ENCODE assay signal across 10 cellular contexts in the genomic region with DNA sequence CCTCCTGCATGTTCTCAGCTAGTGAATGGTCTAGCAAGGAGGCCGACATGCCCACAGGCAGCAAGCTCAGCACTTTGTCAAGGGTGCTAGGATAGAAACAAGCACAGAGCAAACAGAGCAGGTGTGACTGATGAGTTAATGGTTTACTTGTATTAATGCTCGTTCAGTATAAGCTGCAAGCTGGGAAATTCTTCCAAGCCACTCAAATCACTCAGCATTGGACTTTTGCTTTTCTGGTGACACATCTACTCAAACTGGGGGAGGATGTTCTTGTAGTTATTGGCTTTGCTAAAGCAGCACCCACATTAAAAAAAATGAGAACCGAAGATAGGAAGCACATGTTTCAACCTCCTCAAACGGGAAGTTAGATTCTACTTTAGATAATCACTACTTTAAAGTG. TPM values are rescaled to one million over a fixed set of nuclear protein-coding genes. Genes with fewer than 3 reads are reported as not detected.
A peak's percentile ranks its signal among the peaks of the same experiment; 100 is the strongest.
DNase-seq lines count a peak whose midpoint lies in the region; ATAC-seq and TF ChIP-seq lines count a peak whose summit lies in the region.
"Had no signal": no experiment of that assay in that cellular context is flagged by ENCODE, and none has a peak within 500 bp of the region (broad histone marks: within the 10 kb centered on the region; RNA-seq: fewer than 3 reads in every experiment).

No MANE protein-coding gene starts in this region.

- H3K27ac ChIP-seq in upper lobe of left lung, result peak overlapping the region in 3 of 4 donors; percentile 40 to 83 (median 55)
- H3K27ac ChIP-seq in psoas muscle, result no peak overlapping the region

- H3K4me3 Mint-ChIP-seq in activated naive CD8-positive, alpha-beta T cell treated with anti-CD3 and anti-CD28 coated beads for 36 hours, result no peak overlapping the region
- H3K4me3 Mint-ChIP-seq: neural crest cell had no signal

- H3K4me1 ChIP-seq in upper lobe of left lung (peaks cover 64 to 80% (median 71%) of the 10 kb centered on the region in 4 donors), psoas muscle (no peaks in the 10 kb centered on the region)

- TF ChIP-seq CTCF in upper lobe of left lung (IDR thresholded peaks at IDR 0.05) (no peak), psoas muscle (IDR thresholded peaks at IDR 0.05) (no peak)

- H3K36me3 Mint-ChIP-seq in activated naive CD8-positive, alpha-beta T cell treated with anti-CD3 and anti-CD28 coated beads for 36 hours, result peaks cover 50% of the 10 kb centered on the region

- H3K9me3 ChIP-seq in upper lobe of left lung (no peaks in the 10 kb centered on the region), psoas muscle (no peaks in the 10 kb centered on the region)

- peaks cover 36% of the 10 kb centered on the region for H3K4me1 Mint-ChIP-seq in activated naive CD8-positive, alpha-beta T cell treated with anti-CD3 and anti-CD28 coated beads for 36 hours

- TF ChIP-seq EP300 in upper lobe of left lung (IDR thresholded peaks at IDR 0.05), result peak in 1 of 4 donors; percentile 81

- intact Hi-C loops in psoas muscle (cut with DNase I), result no loop called here

- H3K27me3 Mint-ChIP-seq in activated naive CD8-positive, alpha-beta T cell treated with anti-CD3 and anti-CD28 coated beads for 36 hours, result no peaks in the 10 kb centered on the region

- H3K36me3 ChIP-seq in upper lobe of left lung (no peaks in the 10 kb centered on the region), psoas muscle (ENCODE audit: insufficient read depth in 1 of 2, low read depth in 1 of 2) (no peaks in the 10 kb centered on the region)

- WGBS in upper lobe of left lung, 2 donors, result 21 to 30% methylated on average over 4 of the region's 4 CpGs
- WGBS in psoas muscle, 3 donors, result 61 to 70% (median 65%) methylated on average over 4 of the region's 4 CpGs

- H3K4me3 ChIP-seq in upper lobe of left lung (no peak overlapping the region), psoas muscle (no peak overlapping the region)

- TF ChIP-seq POLR2A in upper lobe of left lung (IDR thresholded peaks at IDR 0.05), result no peak

- H3K27me3 ChIP-seq in upper lobe of left lung, result no peaks in the 10 kb centered on the region
- H3K27me3 ChIP-seq in psoas muscle (ENCODE audit: insufficient read depth in 3 of 3, low read length in 2 of 3), result no peaks in the 10 kb centered on the region

- ATAC-seq in GM19397 (IDR thresholded peaks at IDR 0.05; ENCODE audit: unreplicated experiment) (peak; percentile 81), HG03378 (IDR thresholded peaks at IDR 0.05; ENCODE audit: unreplicated experiment) (peak; percentile 86), upper lobe of left lung (ENCODE audit: low FRiP score in 2 of 2) (peak; percentile 45 to 79), psoas muscle (no peak)
- ATAC-seq: HCT116 had no signal

- H3K9me3 Mint-ChIP-seq in activated naive CD8-positive, alpha-beta T cell treated with anti-CD3 and anti-CD28 coated beads for 36 hours, result no peaks in the 10 kb centered on the region
- H3K9me3 Mint-ChIP-seq: neural crest cell had no signal

- H3K27ac Mint-ChIP-seq in activated naive CD8-positive, alpha-beta T cell treated with anti-CD3 and anti-CD28 coated beads for 36 hours, result peak overlapping the region; percentile 82

- DNase-seq in DMS53 (lab: John Stamatoyannopoulos, UW), result peak; percentile 92
- DNase-seq in activated naive CD8-positive, alpha-beta T cell treated with anti-CD3 and anti-CD28 coated beads for 36 hours, result no peak
- DNase-seq in upper lobe of left lung, result peak in 1 of 2 donors; percentile 67
- no peak for DNase-seq in COR-L47 (lab: John Stamatoyannopoulos, UW)
- DNase-seq in psoas muscle, result no peak
- DNase-seq in NCI-H187 treated with DMSO at 0.1 percent for 48 hours (lab: John Stamatoyannopoulos, UW), result no peak

RNA-seq across cellular contexts. Expression of gene NEDD9, which starts 43.1 kb away (rescaled TPM):
- 10 to 100 TPM; 32.0 to 33.7 TPM for total RNA-seq in activated naive CD8-positive, alpha-beta T cell treated with anti-CD3 and anti-CD28 coated beads for 36 hours
- total RNA-seq in upper lobe of left lung (100 to 1,000 TPM; 122 to 334 (median 173) TPM), psoas muscle (10 to 100 TPM; 11.2 to 15.7 (median 12.8) TPM)
- polyA plus RNA-seq in psoas muscle, result 10 to 100 TPM in 1 of 3 donors, 1 to 10 TPM in 2; 9.0 to 11.0 (median 10.0) TPM

Comparison
In these comparisons a context has a peak if more than half of its experiments do, and no peak if none do; other contexts are left out.
1. ATAC-seq: peak in GM19397 (single experiment), HG03378 (single experiment) and upper lobe of left lung (2 of 2); none in psoas muscle (0 of 4).